1 cellular context compared by ENCODE assay signal in genomic region chr3:49856181-49857005, GRCh38.
TF ChIP-seq lines count a peak whose summit lies in the region.

TSS of gene TRAIP (minus strand) at chr3:49856564. CDS start at chr3:49856453, 111 bp downstream.

TF ChIP-seq in WTC11, 78 proteins besides CTCF, POLR2A, EP300 and RAD21 (continued from another document):
- TF ChIP-seq, protein P1, sequence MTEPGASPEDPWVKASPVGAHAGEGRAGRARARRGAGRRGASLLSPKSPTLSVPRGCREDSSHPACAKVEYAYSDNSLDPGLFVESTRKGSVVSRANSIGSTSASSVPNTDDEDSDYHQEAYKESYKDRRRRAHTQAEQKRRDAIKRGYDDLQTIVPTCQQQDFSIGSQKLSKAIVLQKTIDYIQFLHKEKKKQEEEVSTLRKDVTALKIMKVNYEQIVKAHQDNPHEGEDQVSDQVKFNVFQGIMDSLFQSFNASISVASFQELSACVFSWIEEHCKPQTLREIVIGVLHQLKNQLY (CRISPR knock-in tag; IDR thresholded peaks at IDR 0.05) = no peak
- no peak for TF ChIP-seq TCF7 (CRISPR knock-in tag; IDR thresholded peaks at IDR 0.05; ENCODE audit: low read depth)
- peak; percentile 36; the same call in 1 of the 2 replicates for TF ChIP-seq FOXP1 (CRISPR knock-in tag; IDR thresholded peaks at IDR 0.05; ENCODE audit: borderline replicate concordance)
- TF ChIP-seq, protein P2, sequence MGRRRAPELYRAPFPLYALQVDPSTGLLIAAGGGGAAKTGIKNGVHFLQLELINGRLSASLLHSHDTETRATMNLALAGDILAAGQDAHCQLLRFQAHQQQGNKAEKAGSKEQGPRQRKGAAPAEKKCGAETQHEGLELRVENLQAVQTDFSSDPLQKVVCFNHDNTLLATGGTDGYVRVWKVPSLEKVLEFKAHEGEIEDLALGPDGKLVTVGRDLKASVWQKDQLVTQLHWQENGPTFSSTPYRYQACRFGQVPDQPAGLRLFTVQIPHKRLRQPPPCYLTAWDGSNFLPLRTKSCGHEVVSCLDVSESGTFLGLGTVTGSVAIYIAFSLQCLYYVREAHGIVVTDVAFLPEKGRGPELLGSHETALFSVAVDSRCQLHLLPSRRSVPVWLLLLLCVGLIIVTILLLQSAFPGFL (CRISPR knock-in tag; IDR thresholded peaks at IDR 0.05; ENCODE audit: borderline replicate concordance) = no peak
- TF ChIP-seq ELF4 (CRISPR knock-in tag; IDR thresholded peaks at IDR 0.05; ENCODE audit: low read depth) = 0 out of 2 replicates have a peak, but pooled peaks have one; percentile 47
- TF ChIP-seq, protein P3, sequence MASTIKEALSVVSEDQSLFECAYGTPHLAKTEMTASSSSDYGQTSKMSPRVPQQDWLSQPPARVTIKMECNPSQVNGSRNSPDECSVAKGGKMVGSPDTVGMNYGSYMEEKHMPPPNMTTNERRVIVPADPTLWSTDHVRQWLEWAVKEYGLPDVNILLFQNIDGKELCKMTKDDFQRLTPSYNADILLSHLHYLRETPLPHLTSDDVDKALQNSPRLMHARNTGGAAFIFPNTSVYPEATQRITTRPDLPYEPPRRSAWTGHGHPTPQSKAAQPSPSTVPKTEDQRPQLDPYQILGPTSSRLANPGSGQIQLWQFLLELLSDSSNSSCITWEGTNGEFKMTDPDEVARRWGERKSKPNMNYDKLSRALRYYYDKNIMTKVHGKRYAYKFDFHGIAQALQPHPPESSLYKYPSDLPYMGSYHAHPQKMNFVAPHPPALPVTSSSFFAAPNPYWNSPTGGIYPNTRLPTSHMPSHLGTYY (CRISPR knock-in tag; IDR thresholded peaks at IDR 0.05) = no peak
- 0 out of 2 replicates have a peak, but pooled peaks have one; percentile 41 for TF ChIP-seq CBFB (CRISPR knock-in tag; IDR thresholded peaks at IDR 0.05; ENCODE audit: low read depth)
- 0 out of 2 replicates have a peak, but pooled peaks have one; percentile 46 for TF ChIP-seq ATF1 (CRISPR knock-in tag; IDR thresholded peaks at IDR 0.05)
- TF ChIP-seq MYBL2 (CRISPR knock-in tag; IDR thresholded peaks at IDR 0.05) = peak; percentile 79; the same call in 1 of the 2 replicates
- no peak for TF ChIP-seq GRHL2 (CRISPR knock-in tag; IDR thresholded peaks at IDR 0.05; ENCODE audit: insufficient replicate concordance, severe bottlenecking)
- no peak for TF ChIP-seq NR2C2 (CRISPR knock-in tag; IDR thresholded peaks at IDR 0.05)
- TF ChIP-seq NFE2L1 (CRISPR knock-in tag; IDR thresholded peaks at IDR 0.05) = no peak; the same call in 1 of the 2 replicates
- TF ChIP-seq ETV6 (CRISPR knock-in tag; IDR thresholded peaks at IDR 0.05) = peak; percentile 91
- TF ChIP-seq ATF6 (CRISPR knock-in tag; IDR thresholded peaks at IDR 0.05) = no peak
- no peak for TF ChIP-seq ZNF512 (CRISPR knock-in tag; IDR thresholded peaks at IDR 0.05; ENCODE audit: borderline replicate concordance)
- TF ChIP-seq NR1H2 (CRISPR knock-in tag; IDR thresholded peaks at IDR 0.05) = no peak
- 0 out of 2 replicates have a peak, but pooled peaks have one; percentile 35 for TF ChIP-seq EMX1 (CRISPR knock-in tag; IDR thresholded peaks at IDR 0.05)
- TF ChIP-seq ZNF232 (CRISPR knock-in tag; IDR thresholded peaks at IDR 0.05) = no peak
- TF ChIP-seq NFYB (CRISPR knock-in tag; conservative IDR thresholded peaks at IDR 0.05; ENCODE audit: low read depth) = peak; percentile 52; the same call in 1 of the 2 replicates
- no peak for TF ChIP-seq IRF2 (CRISPR knock-in tag; IDR thresholded peaks at IDR 0.05; ENCODE audit: borderline replicate concordance, low read depth)
- no peak for TF ChIP-seq IRF1 (CRISPR knock-in tag; IDR thresholded peaks at IDR 0.05)
- no peak for TF ChIP-seq ZNF396 (CRISPR knock-in tag; IDR thresholded peaks at IDR 0.05; ENCODE audit: borderline replicate concordance)
- no peak for TF ChIP-seq GTF2I (CRISPR knock-in tag; conservative IDR thresholded peaks at IDR 0.05)
- TF ChIP-seq STAT6 (CRISPR knock-in tag; conservative IDR thresholded peaks at IDR 0.05; ENCODE audit: low read depth) = no peak
- TF ChIP-seq SMAD4 (CRISPR knock-in tag; IDR thresholded peaks at IDR 0.05) = no peak
- no peak for TF ChIP-seq MXD4 (CRISPR knock-in tag; IDR thresholded peaks at IDR 0.05; ENCODE audit: borderline replicate concordance)
- no peak for TF ChIP-seq AR (CRISPR knock-in tag; IDR thresholded peaks at IDR 0.05)
- peak; percentile 94 for TF ChIP-seq E2F4 (CRISPR knock-in tag; IDR thresholded peaks at IDR 0.05; ENCODE audit: borderline replicate concordance, low read depth)
- TF ChIP-seq ATF2 (CRISPR knock-in tag; IDR thresholded peaks at IDR 0.05; ENCODE audit: borderline replicate concordance, low read depth) = no peak
- no peak; the same call in 1 of the 2 replicates for TF ChIP-seq PRRX2 (CRISPR knock-in tag; IDR thresholded peaks at IDR 0.05)
- no peak for TF ChIP-seq JAZF1 (CRISPR knock-in tag; IDR thresholded peaks at IDR 0.05)
- TF ChIP-seq ZNF317 (CRISPR knock-in tag; IDR thresholded peaks at IDR 0.05; ENCODE audit: borderline replicate concordance, low read depth) = no peak
- TF ChIP-seq ZNF121 (CRISPR knock-in tag; IDR thresholded peaks at IDR 0.05) = no peak
- TF ChIP-seq ZBTB43 (CRISPR knock-in tag; IDR thresholded peaks at IDR 0.05) = no peak; the same call in 1 of the 2 replicates
- TF ChIP-seq HMGA2 (CRISPR knock-in tag; IDR thresholded peaks at IDR 0.05) = no peak
- TF ChIP-seq TP53 (CRISPR knock-in tag; IDR thresholded peaks at IDR 0.05) = no peak
- TF ChIP-seq RORB (CRISPR knock-in tag; IDR thresholded peaks at IDR 0.05) = no peak
